In genomic region chr1:111738436-111739221, GRCh38 we compare ENCODE assay signal across 8 cellular contexts. TPM values are rescaled to one million over a fixed set of nuclear protein-coding genes. Genes with fewer than 3 reads are reported as not detected.
DNase-seq lines count a peak whose midpoint lies in the region; ATAC-seq and TF ChIP-seq lines count a peak whose summit lies in the region.

No MANE protein-coding gene starts in this region.

- H3K9me3 ChIP-seq in PC-9 (ENCODE audit: insufficient read depth, low read depth) (no peaks in the 10 kb centered on the region), cardiac muscle cell (ENCODE audit: low read depth) (no peaks in the 10 kb centered on the region), osteoblast (ENCODE audit: low read depth, low read length) (no peaks in the 10 kb centered on the region)

- H3K4me2 ChIP-seq in PC-9 = peak overlapping the region; percentile 99
- peak overlapping the region; percentile 95 for H3K4me2 ChIP-seq in osteoblast (ENCODE audit: insufficient read depth, low read length)

- peaks cover 18% of the 10 kb centered on the region for H3K4me1 Mint-ChIP-seq in activated naive CD8-positive, alpha-beta T cell treated with anti-CD3 and anti-CD28 coated beads for 36 hours

- no peak overlapping the region for H3K27ac Mint-ChIP-seq in activated naive CD8-positive, alpha-beta T cell treated with anti-CD3 and anti-CD28 coated beads for 36 hours

- no peaks in the 10 kb centered on the region for H3K9me2 ChIP-seq in PC-9 (ENCODE audit: insufficient read depth)

- H3K27me3 ChIP-seq in HL-60 (ENCODE audit: insufficient read depth, poor library complexity, severe bottlenecking) (peaks cover 11% of the 10 kb centered on the region), PC-9 (ENCODE audit: insufficient read depth, low read depth) (peaks cover 23% of the 10 kb centered on the region; the same call in 1 of the 2 replicates), cardiac muscle cell (no peaks in the 10 kb centered on the region), osteoblast (ENCODE audit: insufficient read depth, low read length) (no peaks in the 10 kb centered on the region)

- H3K36me3 Mint-ChIP-seq in activated naive CD8-positive, alpha-beta T cell treated with anti-CD3 and anti-CD28 coated beads for 36 hours = no peaks in the 10 kb centered on the region

- H3K27ac ChIP-seq in HL-60 (replicated peaks) (peak overlapping the region; percentile 32), PC-9 (no peak overlapping the region), cardiac muscle cell (peak overlapping the region; percentile 79), osteoblast (ENCODE audit: low read depth, low read length) (peak overlapping the region; percentile 86)

- CTCF ChIA-PET in PC-9 (lab: Charles Lee) = no interaction called here

- no peaks in the 10 kb centered on the region for H3K79me2 ChIP-seq in PC-9 (ENCODE audit: low read depth)
- H3K79me2 ChIP-seq in osteoblast (ENCODE audit: insufficient read depth, low read length) = peaks cover 17% of the 10 kb centered on the region

- H3K4me3 ChIP-seq in HL-60 (replicated peaks; ENCODE audit: insufficient read depth, low read length) (peak overlapping the region; percentile 52), PC-9 (peak overlapping the region; percentile 54), cardiac muscle cell (peak overlapping the region; percentile 53), osteoblast (ENCODE audit: insufficient read depth, low read length) (peak overlapping the region; percentile 81)

- H3K36me3 ChIP-seq in PC-9 (ENCODE audit: low read depth) (no peaks in the 10 kb centered on the region), cardiac muscle cell (no peaks in the 10 kb centered on the region), osteoblast (ENCODE audit: insufficient read depth, low read length) (no peaks in the 10 kb centered on the region)

- peak overlapping the region; percentile 84 for H3K4me3 Mint-ChIP-seq in activated naive CD8-positive, alpha-beta T cell treated with anti-CD3 and anti-CD28 coated beads for 36 hours

- ATAC-seq in GM21390 (IDR thresholded peaks at IDR 0.05; ENCODE audit: unreplicated experiment) = peak; percentile 47

- no peaks in the 10 kb centered on the region; the same call in 1 of the 2 replicates for H3F3A ChIP-seq in PC-9 (ENCODE audit: insufficient read depth, low read depth)

- H2AFZ ChIP-seq in PC-9 (peak overlapping the region; percentile 92), osteoblast (ENCODE audit: low read length) (peak overlapping the region; percentile 64)

- BruUV-seq in PC-9 (replicated peaks; lab: Mats Ljungman, UMichigan) = no TSS peak

- DNase-seq in EH (ENCODE audit: low read depth) = peak; percentile 71
- peak in 1 of 2 experiments; percentile 45 for DNase-seq in HL-60 (ENCODE audit: low read depth in 1 of 2, low spot score in 1 of 2)
- DNase-seq in PC-9 = peak; percentile 66
- DNase-seq in activated naive CD8-positive, alpha-beta T cell treated with anti-CD3 and anti-CD28 coated beads for 36 hours = peak; percentile 52
- DNase-seq in cardiac muscle cell (ENCODE audit: low read depth in 1 of 2, low spot score in 1 of 2) = peak; percentile 76 to 79
- peak; percentile 87 for DNase-seq in osteoblast (ENCODE audit: insufficient read length, low spot score, missing footprints)
- no peak for DNase-seq in GM19240 (ENCODE audit: insufficient read length, low spot score)

- H3K9me3 Mint-ChIP-seq in activated naive CD8-positive, alpha-beta T cell treated with anti-CD3 and anti-CD28 coated beads for 36 hours = no peaks in the 10 kb centered on the region

- intact Hi-C loops in PC-9 (cut with micrococcal nuclease; ENCODE audit: unreplicated experiment) = loop anchor here (1.0 kb wide), 1 partner anchor 17 kb away; the partner anchor contains the start of gene DDX20

- H3K4me1 ChIP-seq in PC-9 (replicated peaks; ENCODE audit: insufficient read depth) (peaks cover 13% of the 10 kb centered on the region), cardiac muscle cell (ENCODE audit: low read depth) (peaks cover 23% of the 10 kb centered on the region), osteoblast (ENCODE audit: insufficient read depth, low read length) (peaks cover 67% of the 10 kb centered on the region)

- no peak for TF ChIP-seq CTCF in HL-60 (IDR thresholded peaks at IDR 0.05; ENCODE audit: insufficient read depth, low read length)
- no peak for TF ChIP-seq CTCF in PC-9 (conservative IDR thresholded peaks at IDR 0.05)
- no peak for TF ChIP-seq CTCF in cardiac muscle cell (IDR thresholded peaks at IDR 0.05; ENCODE audit: low read depth, low read length)
- TF ChIP-seq CTCF in osteoblast (IDR thresholded peaks at IDR 0.05; ENCODE audit: extremely low read depth, low read depth, low read length) = no peak

- POLR2A ChIA-PET in PC-9 (lab: Charles Lee; ENCODE audit: unreplicated experiment) = interaction anchor here (0.6 to 0.8 kb wide), 2 partner anchors 111 to 238 kb away, joined by 4 read pairs; no protein-coding TSS in a partner anchor

- H4K20me1 ChIP-seq in PC-9 (ENCODE audit: insufficient read depth) (0 out of 2 replicates have a peak, but pooled peaks cover 3% of the 10 kb centered on the region), osteoblast (ENCODE audit: insufficient read depth, low read length) (no peaks in the 10 kb centered on the region)

- H3K27me3 Mint-ChIP-seq in activated naive CD8-positive, alpha-beta T cell treated with anti-CD3 and anti-CD28 coated beads for 36 hours = peaks cover 44% of the 10 kb centered on the region

RNA-seq across cellular contexts. Expression of gene INKA2, which starts 0.6 kb away (rescaled TPM):
- 0.53 and 1.4 TPM in 2 replicates for total RNA-seq in PC-9 (2021)
- under 1 TPM; 0.56 to 0.84 TPM for total RNA-seq in activated naive CD8-positive, alpha-beta T cell treated with anti-CD3 and anti-CD28 coated beads for 36 hours
- total RNA-seq in cardiac muscle cell = 7.5 and 11.1 TPM in 2 replicates
- polyA plus RNA-seq in cardiac muscle cell = 4.5 and 7.2 TPM in 2 replicates
- total RNA-seq in osteoblast = 3.5 and 3.6 TPM in 2 replicates

RNA-seq across cellular contexts. Expression of gene DDX20, which starts 17.1 kb away (rescaled TPM):
- total RNA-seq in PC-9 (2021) (8.4 and 8.9 TPM in 2 replicates), cardiac muscle cell (34.0 TPM in 2 replicates), osteoblast (15.6 and 19.2 TPM in 2 replicates)
- 10 to 100 TPM; 21.5 to 21.8 TPM for total RNA-seq in activated naive CD8-positive, alpha-beta T cell treated with anti-CD3 and anti-CD28 coated beads for 36 hours
- polyA plus RNA-seq in cardiac muscle cell = 11.5 and 14.9 TPM in 2 replicates
